In genomic region chr17:40091691-40092397, GRCh38 we compare ENCODE assay signal across 1 cellular context.
TF ChIP-seq lines count a peak whose summit lies in the region.

No MANE protein-coding gene starts in this region.

TF ChIP-seq in H1, 55 proteins besides CTCF, POLR2A, EP300 and RAD21:
- no peak for TF ChIP-seq KDM4A (IDR thresholded peaks at IDR 0.05; ENCODE audit: low read depth, low read length, severe bottlenecking)
- no peak for TF ChIP-seq SIN3A (conservative IDR thresholded peaks at IDR 0.05 in 1 of 2, IDR thresholded peaks at IDR 0.05 in 1 of 2; ENCODE audit: low read depth in 1 of 2, low read length in 2 of 2)
- no peak for TF ChIP-seq CTBP2 (IDR thresholded peaks at IDR 0.05; ENCODE audit: borderline replicate concordance, insufficient read depth, insufficient read length, low read length)
- no peak for TF ChIP-seq FOSL1 (IDR thresholded peaks at IDR 0.05; ENCODE audit: insufficient read depth, low read depth, low read length)
- no peak for TF ChIP-seq EZH2 (IDR thresholded peaks at IDR 0.05; ENCODE audit: low read depth, low read length, severe bottlenecking)
- TF ChIP-seq GTF2F1 (IDR thresholded peaks at IDR 0.05; ENCODE audit: borderline replicate concordance, low read depth, low read length): no peak
- no peak for TF ChIP-seq SAP30 (IDR thresholded peaks at IDR 0.05; ENCODE audit: insufficient read depth, insufficient replicate concordance, low read length)
